Comparison of ENCODE assay signal across 27 cellular contexts in the genomic region with DNA sequence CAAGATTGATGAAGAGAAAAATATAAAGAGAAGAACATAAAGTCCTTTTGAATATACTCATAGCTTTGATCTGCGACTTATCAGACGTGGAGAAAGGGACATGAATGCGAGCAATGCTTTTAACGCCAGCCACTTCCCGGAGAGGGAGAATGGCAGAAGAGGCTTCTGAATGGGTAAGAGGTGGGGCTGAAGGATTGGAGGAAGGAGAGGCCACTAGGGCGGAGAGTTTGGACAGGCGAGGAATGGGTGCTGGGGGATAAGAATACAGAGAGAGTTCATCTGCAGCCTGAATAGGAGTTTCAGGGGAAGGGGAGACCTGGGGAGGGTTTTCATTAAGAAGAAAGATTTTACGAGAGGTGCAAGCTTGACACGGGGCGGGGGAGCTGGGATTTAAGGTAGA.
"Had no signal": no experiment of that assay in that cellular context is flagged by ENCODE, and none has a peak within 500 bp of the region (broad histone marks: within the 10 kb centered on the region; RNA-seq: fewer than 3 reads in every experiment).

No MANE protein-coding gene starts in this region.

- ATAC-seq: foreskin keratinocyte; gastroesophageal sphincter; heart left ventricle; left lobe of liver; mucosa of descending colon; sciatic nerve; stimulated activated naive CD8-positive, alpha-beta T cell treated with anti-CD3 and anti-CD28 coated beads, Interleukin-15, amount 100 ng/mL, for 72 hours had no signal

- H3K27me3 Mint-ChIP-seq: memory B cell; naive B cell; stimulated activated naive CD8-positive, alpha-beta T cell treated with anti-CD3 and anti-CD28 coated beads, Interleukin-15, amount 100 ng/mL, for 72 hours had no signal

- H3K4me3 ChIP-seq: dorsolateral prefrontal cortex, esophagus muscularis mucosa, gastroesophageal sphincter, heart left ventricle, hepatocyte, lung, mucosa of descending colon, prostate gland, right atrium auricular region, smooth muscle cell, suprapubic skin, transverse colon, vagina had no signal

- H3K4me3 Mint-ChIP-seq: memory B cell; naive B cell; nephron; stimulated activated naive CD8-positive, alpha-beta T cell treated with anti-CD3 and anti-CD28 coated beads, Interleukin-15, amount 100 ng/mL, for 72 hours had no signal

- H3K9me3 Mint-ChIP-seq: nephron had no signal

- H3K9me3 ChIP-seq: esophagus muscularis mucosa, gastroesophageal sphincter, prostate gland, right atrium auricular region, suprapubic skin, transverse colon, vagina had no signal

- H3K4me1 Mint-ChIP-seq: memory B cell; naive B cell; nephron; stimulated activated naive CD8-positive, alpha-beta T cell treated with anti-CD3 and anti-CD28 coated beads, Interleukin-15, amount 100 ng/mL, for 72 hours had no signal

- DNase-seq: dorsolateral prefrontal cortex; effector CD4-positive, alpha-beta T cell; foreskin keratinocyte; mucosa of descending colon; naive B cell; nucleus accumbens; stimulated activated CD4-positive, alpha-beta T cell treated with anti-CD3 and anti-CD28 coated beads, Interleukin-12 subunit alpha, Interleukin-12 subunit beta, amount 100 ng/mL, for 4 hours; stimulated activated CD4-positive, alpha-beta T cell treated with anti-CD3 and anti-CD28 coated beads, Interleukin-1b, Interleukin-23, amount 100 ng/mL, for 48 hours; stimulated activated CD4-positive, alpha-beta T cell treated with anti-CD3 and anti-CD28 coated beads, Interleukin-4, amount 100 ng/mL, for 1 hour; stimulated activated CD8-positive, alpha-beta memory T cell treated with anti-CD3 and anti-CD28 coated beads, Interleukin-4, amount 100 ng/mL, for 48 hours; stimulated activated naive CD4-positive, alpha-beta T cell; stimulated activated naive CD8-positive, alpha-beta T cell treated with anti-CD3 and anti-CD28 coated beads, Interleukin-15, amount 100 ng/mL, for 72 hours; transverse colon had no signal

- H3K36me3 ChIP-seq: esophagus muscularis mucosa, gastroesophageal sphincter, heart left ventricle, prostate gland, right atrium auricular region, suprapubic skin, transverse colon, vagina had no signal

- H3K27ac Mint-ChIP-seq: memory B cell, nephron had no signal

- H3K4me1 ChIP-seq: esophagus muscularis mucosa, foreskin keratinocyte, gastroesophageal sphincter, heart left ventricle, prostate gland, right atrium auricular region, suprapubic skin, transverse colon, vagina had no signal

- H3K27ac ChIP-seq: dorsolateral prefrontal cortex, esophagus muscularis mucosa, foreskin keratinocyte, gastroesophageal sphincter, heart left ventricle, hepatocyte, prostate gland, right atrium auricular region, suprapubic skin, transverse colon, vagina had no signal

- H3K27me3 ChIP-seq: dorsolateral prefrontal cortex, esophagus muscularis mucosa, foreskin keratinocyte, heart left ventricle, hepatocyte, right atrium auricular region, suprapubic skin, transverse colon, vagina had no signal

- H3K36me3 Mint-ChIP-seq: memory B cell, naive B cell had no signal
